ENCODE assay signal across 20 cellular contexts in the genomic region with DNA sequence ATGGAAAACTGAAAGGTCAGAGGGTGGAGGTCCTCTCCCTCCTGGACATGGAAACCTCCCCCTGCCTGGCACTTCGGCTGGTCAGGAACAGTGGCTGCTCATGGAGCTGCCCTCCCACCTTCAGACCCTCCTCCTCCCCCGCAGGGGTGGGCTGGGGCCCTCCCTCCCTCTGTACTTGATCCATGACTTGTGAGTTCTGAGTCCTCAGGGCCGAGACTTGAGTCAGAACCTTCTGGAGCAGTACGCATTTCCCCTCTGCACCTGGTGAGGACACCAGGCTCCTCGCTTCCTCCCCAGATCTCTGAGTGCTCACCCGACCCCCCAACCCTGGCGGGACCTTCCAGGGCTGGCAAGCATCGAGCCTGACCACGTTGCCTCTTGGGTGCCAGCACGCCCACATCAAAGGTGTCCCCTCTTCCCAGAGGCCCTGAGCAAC.
A peak's percentile ranks its signal among the peaks of the same experiment; 100 is the strongest.
DNase-seq lines count a peak whose midpoint lies in the region; ATAC-seq and TF ChIP-seq lines count a peak whose summit lies in the region.
"Had no signal": no experiment of that assay in that cellular context is flagged by ENCODE, and none has a peak within 500 bp of the region (broad histone marks: within the 10 kb centered on the region; RNA-seq: fewer than 3 reads in every experiment).

No MANE protein-coding gene starts in this region.

- no peak for DNase-seq in activated CD4-positive, alpha-beta memory T cell treated with anti-CD3 and anti-CD28 coated beads, Interleukin-2, amount 10 ng/mL, durations not matched to agents 7 days and 5 days
- DNase-seq in activated CD4-positive, alpha-beta memory T cell treated with anti-CD3 and anti-CD28 coated beads for 36 hours: no peak
- no peak for DNase-seq in Karpas-422
- peak; percentile 69 for DNase-seq in chondrocyte (ENCODE audit: low spot score)
- no peak for DNase-seq in sciatic nerve (ENCODE audit: low spot score)
- DNase-seq in trophoblast cell: no peak
- no peak for DNase-seq in activated CD4-positive, CD25-positive, alpha-beta regulatory T cell treated with anti-CD3 and anti-CD28 coated beads, Interleukin-2, amount 50 U/mL, for 72 hours
- DNase-seq: activated CD4-positive, CD25-positive, alpha-beta regulatory T cell; EL; NCI-H1092; NCI-H748 treated with DMSO at 0.1 percent for 48 hours; stimulated activated CD4-positive, alpha-beta T cell treated with anti-CD3 and anti-CD28 coated beads, Interleukin-4, amount 100 ng/mL, for 4 hours; T-helper 1 cell; upper lobe of right lung had no signal

- no peak overlapping the region for H2AFZ ChIP-seq in Karpas-422 (ENCODE audit: low read length)
- H2AFZ ChIP-seq in trophoblast cell (ENCODE audit: insufficient read depth, low read length, poor library complexity): no peak overlapping the region

- H4K91ac ChIP-seq in trophoblast cell (ENCODE audit: low read depth, low read length): no peak overlapping the region

- no peak overlapping the region for H3K4ac ChIP-seq in trophoblast cell (ENCODE audit: low read depth, low read length)

- H3K27me3 Mint-ChIP-seq in activated CD4-positive, alpha-beta memory T cell treated with anti-CD3 and anti-CD28 coated beads, Interleukin-2, amount 10 ng/mL, durations not matched to agents 7 days and 5 days: peaks cover 13% of the 10 kb centered on the region
- H3K27me3 Mint-ChIP-seq in activated CD4-positive, alpha-beta memory T cell treated with anti-CD3 and anti-CD28 coated beads for 36 hours: peaks cover 9% of the 10 kb centered on the region
- H3K27me3 Mint-ChIP-seq in chondrocyte (ENCODE audit: low read depth): no peaks in the 10 kb centered on the region

- no peak for TF ChIP-seq CTCF in chondrocyte (IDR thresholded peaks at IDR 0.05)

- H3K27ac ChIP-seq in Karpas-422 (ENCODE audit: low read length) (no peak overlapping the region), trophoblast cell (ENCODE audit: low read depth, low read length) (no peak overlapping the region)
- H3K27ac ChIP-seq: 22Rv1, cardiac muscle cell, ovary, upper lobe of right lung had no signal

- H3K79me1 ChIP-seq in trophoblast cell (ENCODE audit: low read length): no peaks in the 10 kb centered on the region

- H3K79me2 ChIP-seq in Karpas-422 (ENCODE audit: low read length) (no peaks in the 10 kb centered on the region), trophoblast cell (ENCODE audit: control insufficient read depth, insufficient read depth, low read length, poor library complexity) (no peaks in the 10 kb centered on the region)

- no peak overlapping the region for H2BK5ac ChIP-seq in trophoblast cell (ENCODE audit: low read depth, low read length, poor library complexity)

- no peak overlapping the region for H4K12ac ChIP-seq in trophoblast cell (ENCODE audit: low read depth, low read length)

- peaks cover 37% of the 10 kb centered on the region for H3K4me1 ChIP-seq in Karpas-422 (ENCODE audit: low read length)
- H3K4me1 ChIP-seq in trophoblast cell (ENCODE audit: control insufficient read depth in 1 of 2, insufficient read depth in 2 of 2, low read length in 2 of 2): no peaks in the 10 kb centered on the region

- WGBS in trophoblast cell (ENCODE audit: extremely low coverage, insufficient coverage, insufficient read length): no CpG with 5 or more reads among the region's 10 CpGs

- H3K27ac Mint-ChIP-seq in activated CD4-positive, alpha-beta memory T cell treated with anti-CD3 and anti-CD28 coated beads, Interleukin-2, amount 10 ng/mL, durations not matched to agents 7 days and 5 days: peak overlapping the region; percentile 12
- H3K27ac Mint-ChIP-seq in activated CD4-positive, alpha-beta memory T cell treated with anti-CD3 and anti-CD28 coated beads for 36 hours: no peak overlapping the region
- H3K27ac Mint-ChIP-seq in chondrocyte (ENCODE audit: unreplicated experiment): no peak overlapping the region
- H3K27ac Mint-ChIP-seq: mesothelial cell of epicardium had no signal

- H3K36me3 Mint-ChIP-seq in activated CD4-positive, alpha-beta memory T cell treated with anti-CD3 and anti-CD28 coated beads, Interleukin-2, amount 10 ng/mL, durations not matched to agents 7 days and 5 days (ENCODE audit: low read depth): no peaks in the 10 kb centered on the region
- H3K36me3 Mint-ChIP-seq in activated CD4-positive, alpha-beta memory T cell treated with anti-CD3 and anti-CD28 coated beads for 36 hours: no peaks in the 10 kb centered on the region
- H3K36me3 Mint-ChIP-seq in chondrocyte (ENCODE audit: low read depth): peaks cover 13% of the 10 kb centered on the region

- ATAC-seq in sciatic nerve (peak; percentile 10), HG03457 (IDR thresholded peaks at IDR 0.05; ENCODE audit: unreplicated experiment) (no peak)
- ATAC-seq: K562, upper lobe of right lung had no signal

- H3K9ac ChIP-seq in Karpas-422 (ENCODE audit: low read length) (no peak overlapping the region), trophoblast cell (ENCODE audit: low read length) (no peak overlapping the region)

- POLR2A ChIA-PET in activated CD4-positive, alpha-beta memory T cell treated with anti-CD3 and anti-CD28 coated beads, Interleukin-2, amount 10 ng/mL, durations not matched to agents 7 days and 5 days (lab: Charles Lee): no interaction called here
- POLR2A ChIA-PET in activated CD4-positive, alpha-beta memory T cell treated with anti-CD3 and anti-CD28 coated beads for 36 hours (lab: Charles Lee): no interaction called here

- no peaks in the 10 kb centered on the region; the same call in 1 of the 2 replicates for H4K20me1 ChIP-seq in Karpas-422 (ENCODE audit: insufficient read depth, low read depth, low read length)

- H3K36me3 ChIP-seq in Karpas-422 (ENCODE audit: insufficient read depth, low read length) (no peaks in the 10 kb centered on the region), trophoblast cell (ENCODE audit: control insufficient read depth in 1 of 2, insufficient read depth in 2 of 2, low read length in 2 of 2) (peaks cover 24 to 27% of the 10 kb centered on the region in 2 experiments)
- H3K36me3 ChIP-seq: cardiac muscle cell, ovary, upper lobe of right lung had no signal

- H3K23ac ChIP-seq in trophoblast cell (ENCODE audit: low read length): no peak overlapping the region

- H3K4me3 ChIP-seq in Karpas-422 (ENCODE audit: low read length) (no peak overlapping the region; the same call in 1 of the 2 replicates), trophoblast cell (ENCODE audit: low read depth, low read length) (no peak overlapping the region)
- H3K4me3 ChIP-seq: cardiac muscle cell, K562, ovary, upper lobe of right lung had no signal

- peak overlapping the region; percentile 49 for H3K4me3 Mint-ChIP-seq in activated CD4-positive, alpha-beta memory T cell treated with anti-CD3 and anti-CD28 coated beads, Interleukin-2, amount 10 ng/mL, durations not matched to agents 7 days and 5 days
- H3K4me3 Mint-ChIP-seq in activated CD4-positive, alpha-beta memory T cell treated with anti-CD3 and anti-CD28 coated beads for 36 hours: no peak overlapping the region
- H3K4me3 Mint-ChIP-seq in chondrocyte (ENCODE audit: unreplicated experiment): no peak overlapping the region
- H3K4me3 Mint-ChIP-seq: mesothelial cell of epicardium had no signal

- H3K9me2 ChIP-seq in Karpas-422 (replicated peaks; ENCODE audit: insufficient read depth, low read length): no peaks in the 10 kb centered on the region

- H3K27me3 ChIP-seq in Karpas-422 (ENCODE audit: low read length) (no peaks in the 10 kb centered on the region), trophoblast cell (ENCODE audit: insufficient read depth, low read length) (no peaks in the 10 kb centered on the region)
- H3K27me3 ChIP-seq: cardiac muscle cell, ovary, upper lobe of right lung had no signal

- H3K4me2 ChIP-seq in Karpas-422 (ENCODE audit: low read depth, low read length, poor library complexity, severe bottlenecking) (peak overlapping the region; percentile 20), trophoblast cell (ENCODE audit: low read length) (no peak overlapping the region)

- intact Hi-C loops in activated CD4-positive, alpha-beta memory T cell treated with anti-CD3 and anti-CD28 coated beads for 36 hours (cut with micrococcal nuclease): no loop called here
- intact Hi-C loops in sciatic nerve (cut with DNase I): no loop called here

- H3K18ac ChIP-seq in trophoblast cell (ENCODE audit: low read length): no peak overlapping the region

- no peaks in the 10 kb centered on the region for H3K9me3 Mint-ChIP-seq in activated CD4-positive, alpha-beta memory T cell treated with anti-CD3 and anti-CD28 coated beads, Interleukin-2, amount 10 ng/mL, durations not matched to agents 7 days and 5 days
- H3K9me3 Mint-ChIP-seq in activated CD4-positive, alpha-beta memory T cell treated with anti-CD3 and anti-CD28 coated beads for 36 hours: no peaks in the 10 kb centered on the region
- no peaks in the 10 kb centered on the region for H3K9me3 Mint-ChIP-seq in chondrocyte (ENCODE audit: low read depth)
- H3K9me3 Mint-ChIP-seq: mesothelial cell of epicardium had no signal

- peaks cover 50% of the 10 kb centered on the region for H3K4me1 Mint-ChIP-seq in activated CD4-positive, alpha-beta memory T cell treated with anti-CD3 and anti-CD28 coated beads, Interleukin-2, amount 10 ng/mL, durations not matched to agents 7 days and 5 days
- peaks cover 22% of the 10 kb centered on the region for H3K4me1 Mint-ChIP-seq in activated CD4-positive, alpha-beta memory T cell treated with anti-CD3 and anti-CD28 coated beads for 36 hours (ENCODE audit: low read depth)
- H3K4me1 Mint-ChIP-seq in chondrocyte (ENCODE audit: low read depth): peaks cover 14% of the 10 kb centered on the region

- H3K14ac ChIP-seq in trophoblast cell (ENCODE audit: low read length): no peak overlapping the region

- H2BK12ac ChIP-seq in trophoblast cell (ENCODE audit: low read length): no peak overlapping the region

- H4K8ac ChIP-seq in trophoblast cell (ENCODE audit: low read depth, low read length): no peak overlapping the region

- CTCF ChIA-PET in activated CD4-positive, alpha-beta memory T cell treated with anti-CD3 and anti-CD28 coated beads, Interleukin-2, amount 10 ng/mL, durations not matched to agents 7 days and 5 days (lab: Charles Lee): no interaction called here
- CTCF ChIA-PET in activated CD4-positive, alpha-beta memory T cell treated with anti-CD3 and anti-CD28 coated beads for 36 hours (lab: Charles Lee): interaction anchor here (1.0 kb wide), 1 partner anchor 192 kb away, joined by 3 read pairs; no protein-coding TSS in a partner anchor

- H3K9me3 ChIP-seq in Karpas-422 (ENCODE audit: low read length): no peaks in the 10 kb centered on the region
- H3K9me3 ChIP-seq in trophoblast cell (ENCODE audit: insufficient read depth, low read depth, low read length): peaks cover 4% of the 10 kb centered on the region
- H3K9me3 ChIP-seq: ovary, upper lobe of right lung had no signal

- H2BK120ac ChIP-seq in trophoblast cell (ENCODE audit: insufficient read depth, low read length, poor library complexity): no peak overlapping the region

- H2AK5ac ChIP-seq in trophoblast cell (ENCODE audit: low read length): no peak overlapping the region
